8 cellular contexts compared by ENCODE assay signal in the genomic region with DNA sequence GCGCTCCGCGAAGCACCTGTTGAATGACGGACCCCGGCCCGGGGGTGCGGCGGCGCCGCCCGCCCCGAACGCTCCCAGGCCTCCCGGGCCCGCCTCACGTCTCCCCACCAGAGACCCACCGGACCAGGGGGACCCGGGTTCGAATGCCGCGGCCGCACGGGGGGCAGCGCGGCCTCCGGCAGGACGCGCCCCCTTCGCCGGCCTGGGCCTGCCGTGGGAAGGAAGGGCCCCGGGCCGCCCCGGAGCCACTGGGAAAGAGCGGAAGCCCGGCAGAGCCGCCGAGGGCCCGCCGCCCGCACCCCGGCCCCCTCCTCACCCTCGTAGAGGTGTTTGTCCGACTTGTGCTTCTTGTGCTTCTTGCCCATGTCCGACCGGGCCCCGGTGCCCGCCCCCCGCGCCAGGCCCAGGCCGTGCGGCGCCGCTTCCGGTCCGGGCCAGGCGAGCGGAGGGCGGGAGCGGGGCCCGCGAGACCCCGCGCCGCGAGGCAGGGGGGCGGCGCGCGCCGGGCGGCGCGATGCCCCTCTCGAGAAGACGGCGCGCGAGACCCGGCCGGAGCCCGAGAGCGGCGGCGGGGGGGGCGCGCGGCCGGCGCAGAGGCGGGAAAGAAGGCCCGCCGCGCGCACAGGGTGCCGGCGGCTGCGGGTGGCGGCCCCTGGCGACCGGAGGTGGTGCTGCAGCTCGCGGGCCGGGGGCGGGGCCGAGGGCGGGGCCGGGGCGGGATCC.
DNase-seq lines count a peak whose midpoint lies in the region; ATAC-seq and TF ChIP-seq lines count a peak whose summit lies in the region.

A gene (minus strand): TSS at position 579 of the 723 bp plus-strand sequence. CDS start 214 bp downstream, at position 365.

- no peaks in the 10 kb centered on the region for H3K4me1 ChIP-seq in iPS DF 6.9 (ENCODE audit: control insufficient read depth, insufficient read depth, low read length)

- peak; percentile 61 for DNase-seq in EL
- peak; percentile 46 for DNase-seq in T-helper 22 cell (ENCODE audit: low read depth)
- no peak for DNase-seq in astrocyte of the cerebellum (ENCODE audit: low read depth)
- DNase-seq in iPS DF 6.9 (ENCODE audit: low read depth, low spot score): no peak
- DNase-seq in skeletal muscle cell (ENCODE audit: low read depth): peak; percentile 6
- no peak for DNase-seq in NCI-H1694 (lab: John Stamatoyannopoulos, UW)

- H3K4me3 ChIP-seq in astrocyte of the cerebellum (ENCODE audit: low read depth, low read length) (peak within 1 kb of the TSS; percentile 62), iPS DF 6.9 (ENCODE audit: low read length) (peak within 1 kb of the TSS; percentile 96), skeletal muscle cell (ENCODE audit: low read depth, low read length) (peak within 1 kb of the TSS; percentile 76)

- H3K36me3 ChIP-seq in iPS DF 6.9 (ENCODE audit: control insufficient read depth, insufficient read depth, low read length): peaks cover 7% of the 10 kb centered on the region; the same call in 1 of the 2 replicates

- in situ Hi-C loops in astrocyte of the cerebellum (cut with HindIII; ENCODE audit: low sequenced_read_pairs): no loop called here

- no peak within 1 kb of the TSS for H3K27ac ChIP-seq in iPS DF 6.9 (ENCODE audit: low read length)

- H3K9me3 ChIP-seq in iPS DF 6.9 (ENCODE audit: control insufficient read depth, insufficient read depth, low read length): no peaks in the 10 kb centered on the region

- no CpG with 5 or more reads among the region's 109 CpGs for WGBS in iPS DF 6.9 (ENCODE audit: insufficient coverage, insufficient read length)

- H3K27me3 ChIP-seq in iPS DF 6.9 (ENCODE audit: control insufficient read depth, insufficient read depth, low read length): no peaks in the 10 kb centered on the region

- TF ChIP-seq RAD21 in Ishikawa (IDR thresholded peaks at IDR 0.05; ENCODE audit: low read depth): no peak

- peak; percentile 68 for ATAC-seq in GM21529 (IDR thresholded peaks at IDR 0.05; ENCODE audit: unreplicated experiment)

- peak; percentile 4 for TF ChIP-seq CTCF in astrocyte of the cerebellum (IDR thresholded peaks at IDR 0.05; ENCODE audit: low read depth, low read length, missing control alignments)

- no peak for TF ChIP-seq EP300 in Ishikawa (IDR thresholded peaks at IDR 0.05; ENCODE audit: borderline replicate concordance)

TF ChIP-seq in Ishikawa, 13 proteins besides CTCF, POLR2A, EP300 and RAD21:
- TF ChIP-seq CEBPB (IDR thresholded peaks at IDR 0.05): no peak
- no peak for TF ChIP-seq FOXM1 (IDR thresholded peaks at IDR 0.05; ENCODE audit: borderline replicate concordance, low read depth)
- TF ChIP-seq ZBTB7A (IDR thresholded peaks at IDR 0.05; ENCODE audit: low read depth): peak; percentile 54; the same call in 1 of the 2 replicates
- peak; percentile 40; the same call in 1 of the 2 replicates for TF ChIP-seq TAF1 (IDR thresholded peaks at IDR 0.05; ENCODE audit: low read depth)

Comparison
In these comparisons a context has a peak if more than half of its experiments do, and no peak if none do; other contexts are left out.
1. DNase-seq: peak in EL (single experiment), T-helper 22 cell (single experiment) and skeletal muscle cell (single experiment); none in astrocyte of the cerebellum (single experiment), iPS DF 6.9 (single experiment) and NCI-H1694 (single experiment).
2. Peak in every context shown above with its lines, with median percentiles within 50 percentile points of each other: H3K4me3 ChIP-seq.